1 cellular context compared by ENCODE assay signal in the genomic region with DNA sequence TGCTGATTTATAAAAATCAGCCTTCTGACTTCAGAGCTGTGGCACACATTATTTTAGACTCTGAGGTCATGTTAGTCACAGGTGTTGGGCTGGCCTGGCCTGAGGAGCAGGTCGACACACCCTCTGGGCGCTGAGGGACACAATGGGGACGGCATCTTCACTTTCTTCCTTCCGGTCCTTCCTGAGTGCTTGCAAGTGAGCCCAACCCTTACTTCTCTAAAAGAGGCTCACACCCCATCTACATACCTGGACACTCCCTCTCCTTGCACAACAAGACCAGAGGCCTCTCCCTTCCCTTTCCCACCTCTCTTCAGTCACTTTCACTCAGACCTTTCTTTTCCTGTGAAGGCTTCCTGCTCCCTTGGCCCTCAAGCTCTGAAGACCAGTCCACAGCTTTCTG.
TF ChIP-seq lines count a peak whose summit lies in the region.

No MANE protein-coding gene starts in this region.

TF ChIP-seq in HepG2, 621 proteins besides CTCF, POLR2A, EP300 and RAD21 (continued from another document):
- TF ChIP-seq, protein P1, sequence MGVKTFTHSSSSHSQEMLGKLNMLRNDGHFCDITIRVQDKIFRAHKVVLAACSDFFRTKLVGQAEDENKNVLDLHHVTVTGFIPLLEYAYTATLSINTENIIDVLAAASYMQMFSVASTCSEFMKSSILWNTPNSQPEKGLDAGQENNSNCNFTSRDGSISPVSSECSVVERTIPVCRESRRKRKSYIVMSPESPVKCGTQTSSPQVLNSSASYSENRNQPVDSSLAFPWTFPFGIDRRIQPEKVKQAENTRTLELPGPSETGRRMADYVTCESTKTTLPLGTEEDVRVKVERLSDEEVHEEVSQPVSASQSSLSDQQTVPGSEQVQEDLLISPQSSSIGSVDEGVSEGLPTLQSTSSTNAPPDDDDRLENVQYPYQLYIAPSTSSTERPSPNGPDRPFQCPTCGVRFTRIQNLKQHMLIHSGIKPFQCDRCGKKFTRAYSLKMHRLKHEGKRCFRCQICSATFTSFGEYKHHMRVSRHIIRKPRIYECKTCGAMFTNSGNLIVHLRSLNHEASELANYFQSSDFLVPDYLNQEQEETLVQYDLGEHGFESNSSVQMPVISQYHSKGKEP (CRISPR knock-in tag; IDR thresholded peaks at IDR 0.05) = no peak
- TF ChIP-seq, protein P2, sequence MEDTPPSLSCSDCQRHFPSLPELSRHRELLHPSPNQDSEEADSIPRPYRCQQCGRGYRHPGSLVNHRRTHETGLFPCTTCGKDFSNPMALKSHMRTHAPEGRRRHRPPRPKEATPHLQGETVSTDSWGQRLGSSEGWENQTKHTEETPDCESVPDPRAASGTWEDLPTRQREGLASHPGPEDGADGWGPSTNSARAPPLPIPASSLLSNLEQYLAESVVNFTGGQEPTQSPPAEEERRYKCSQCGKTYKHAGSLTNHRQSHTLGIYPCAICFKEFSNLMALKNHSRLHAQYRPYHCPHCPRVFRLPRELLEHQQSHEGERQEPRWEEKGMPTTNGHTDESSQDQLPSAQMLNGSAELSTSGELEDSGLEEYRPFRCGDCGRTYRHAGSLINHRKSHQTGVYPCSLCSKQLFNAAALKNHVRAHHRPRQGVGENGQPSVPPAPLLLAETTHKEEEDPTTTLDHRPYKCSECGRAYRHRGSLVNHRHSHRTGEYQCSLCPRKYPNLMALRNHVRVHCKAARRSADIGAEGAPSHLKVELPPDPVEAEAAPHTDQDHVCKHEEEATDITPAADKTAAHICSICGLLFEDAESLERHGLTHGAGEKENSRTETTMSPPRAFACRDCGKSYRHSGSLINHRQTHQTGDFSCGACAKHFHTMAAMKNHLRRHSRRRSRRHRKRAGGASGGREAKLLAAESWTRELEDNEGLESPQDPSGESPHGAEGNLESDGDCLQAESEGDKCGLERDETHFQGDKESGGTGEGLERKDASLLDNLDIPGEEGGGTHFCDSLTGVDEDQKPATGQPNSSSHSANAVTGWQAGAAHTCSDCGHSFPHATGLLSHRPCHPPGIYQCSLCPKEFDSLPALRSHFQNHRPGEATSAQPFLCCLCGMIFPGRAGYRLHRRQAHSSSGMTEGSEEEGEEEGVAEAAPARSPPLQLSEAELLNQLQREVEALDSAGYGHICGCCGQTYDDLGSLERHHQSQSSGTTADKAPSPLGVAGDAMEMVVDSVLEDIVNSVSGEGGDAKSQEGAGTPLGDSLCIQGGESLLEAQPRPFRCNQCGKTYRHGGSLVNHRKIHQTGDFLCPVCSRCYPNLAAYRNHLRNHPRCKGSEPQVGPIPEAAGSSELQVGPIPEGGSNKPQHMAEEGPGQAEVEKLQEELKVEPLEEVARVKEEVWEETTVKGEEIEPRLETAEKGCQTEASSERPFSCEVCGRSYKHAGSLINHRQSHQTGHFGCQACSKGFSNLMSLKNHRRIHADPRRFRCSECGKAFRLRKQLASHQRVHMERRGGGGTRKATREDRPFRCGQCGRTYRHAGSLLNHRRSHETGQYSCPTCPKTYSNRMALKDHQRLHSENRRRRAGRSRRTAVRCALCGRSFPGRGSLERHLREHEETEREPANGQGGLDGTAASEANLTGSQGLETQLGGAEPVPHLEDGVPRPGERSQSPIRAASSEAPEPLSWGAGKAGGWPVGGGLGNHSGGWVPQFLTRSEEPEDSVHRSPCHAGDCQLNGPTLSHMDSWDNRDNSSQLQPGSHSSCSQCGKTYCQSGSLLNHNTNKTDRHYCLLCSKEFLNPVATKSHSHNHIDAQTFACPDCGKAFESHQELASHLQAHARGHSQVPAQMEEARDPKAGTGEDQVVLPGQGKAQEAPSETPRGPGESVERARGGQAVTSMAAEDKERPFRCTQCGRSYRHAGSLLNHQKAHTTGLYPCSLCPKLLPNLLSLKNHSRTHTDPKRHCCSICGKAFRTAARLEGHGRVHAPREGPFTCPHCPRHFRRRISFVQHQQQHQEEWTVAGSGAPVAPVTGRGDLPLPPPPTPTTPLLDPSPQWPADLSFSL (CRISPR knock-in tag; IDR thresholded peaks at IDR 0.05) = no peak
- TF ChIP-seq DNMT3B (CRISPR knock-in tag; conservative IDR thresholded peaks at IDR 0.05) (no peak), ZNF713 (CRISPR knock-in tag; IDR thresholded peaks at IDR 0.05) (no peak)
